ENCODE assay signal across 21 cellular contexts in the genomic region with DNA sequence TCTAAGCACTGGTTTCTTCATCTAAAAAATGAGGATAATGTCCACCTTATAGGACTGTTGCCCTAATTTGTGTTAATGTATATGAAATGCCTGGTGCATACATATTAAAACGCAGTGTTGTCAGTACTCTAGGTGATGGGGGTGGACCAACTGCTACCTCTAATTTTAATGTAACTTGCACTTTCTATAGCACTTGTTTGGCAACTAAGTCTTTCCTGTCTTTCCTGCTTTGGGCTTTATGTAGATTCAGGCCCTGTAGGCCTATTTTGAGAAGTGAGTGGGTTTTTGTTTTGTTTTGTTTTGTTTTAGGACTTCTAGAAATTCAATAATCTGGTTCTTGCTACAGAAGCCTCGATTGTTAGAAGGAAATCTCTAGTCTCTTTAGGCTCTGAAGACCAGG. TPM values are rescaled to one million over a fixed set of nuclear protein-coding genes. Genes with fewer than 3 reads are reported as not detected.
DNase-seq lines count a peak whose midpoint lies in the region; ATAC-seq and TF ChIP-seq lines count a peak whose summit lies in the region.
"Had no signal": no experiment of that assay in that cellular context is flagged by ENCODE, and none has a peak within 500 bp of the region (broad histone marks: within the 10 kb centered on the region; RNA-seq: fewer than 3 reads in every experiment).

No MANE protein-coding gene starts in this region.

- H3K27ac ChIP-seq in fibroblast of lung (ENCODE audit: insufficient read depth, low read length) = peak overlapping the region; percentile 45
- H3K27ac ChIP-seq: body of pancreas, hepatocyte, parathyroid adenoma, RWPE1 had no signal

- H3K4me1 ChIP-seq in fibroblast of lung (ENCODE audit: control insufficient read depth, extremely low read depth, insufficient read depth, low read length) = peaks cover 6% of the 10 kb centered on the region
- H3K4me1 ChIP-seq: body of pancreas, parathyroid adenoma had no signal

- no peak overlapping the region for H3K27ac Mint-ChIP-seq in stimulated activated memory B cell treated with anti-CD40 and anti-IgM and Interleukin-4, amounts not matched to agents 10 μg/mL and 1 μg/mL and 100 μg/mL, for 72 hours
- H3K27ac Mint-ChIP-seq: activated naive CD4-positive, alpha-beta T cell treated with anti-CD3 and anti-CD28 coated beads for 36 hours; type B pancreatic cell had no signal

- no peaks in the 10 kb centered on the region for H4K20me1 ChIP-seq in fibroblast of lung (ENCODE audit: control insufficient read depth, extremely low read depth, insufficient read depth, low read length)

- no peak for TF ChIP-seq CTCF in fibroblast of lung (conservative IDR thresholded peaks at IDR 0.05 in 1 of 2, IDR thresholded peaks at IDR 0.05 in 1 of 2; ENCODE audit: low read depth in 1 of 2, low read length in 2 of 2)

- no peaks in the 10 kb centered on the region for H3K27me3 ChIP-seq in fibroblast of lung (ENCODE audit: control insufficient read depth, insufficient read depth, low read length)
- H3K27me3 ChIP-seq: body of pancreas, hepatocyte had no signal

- peak; percentile 34 for ATAC-seq in GM18867 (IDR thresholded peaks at IDR 0.05; ENCODE audit: unreplicated experiment)
- peak; percentile 36 for ATAC-seq in GM21528 (IDR thresholded peaks at IDR 0.05; ENCODE audit: low FRiP score, unreplicated experiment)
- peak; percentile 6 for ATAC-seq in HG03342 (IDR thresholded peaks at IDR 0.05; ENCODE audit: unreplicated experiment)
- ATAC-seq in stimulated activated memory B cell treated with anti-CD40 and anti-IgM and Interleukin-4, amounts not matched to agents 10 μg/mL and 1 μg/mL and 100 μg/mL, for 72 hours = no peak
- no peak for ATAC-seq in HG02678 (IDR thresholded peaks at IDR 0.05; ENCODE audit: unreplicated experiment)
- ATAC-seq: body of pancreas, T-cell had no signal

- no peak overlapping the region for H3K4me3 ChIP-seq in fibroblast of lung (replicated peaks in 1 of 4; ENCODE audit: control extremely low read depth in 1 of 4, insufficient read depth in 1 of 4, low read depth in 3 of 4, low read length in 4 of 4)
- H3K4me3 ChIP-seq: body of pancreas, hepatocyte had no signal

- DNase-seq in fibroblast of lung (ENCODE audit: low read depth in 2 of 2) (no peak), NCI-H82 treated with DMSO at 0.1 percent for 48 hours (lab: John Stamatoyannopoulos, UW; ENCODE audit: unreplicated experiment) (no peak), retina (no peak)
- DNase-seq: activated naive CD4-positive, alpha-beta T cell treated with anti-CD3 and anti-CD28 coated beads for 36 hours; AML-193; left cardiac atrium; NCI-H2081; stimulated activated naive CD4-positive, alpha-beta T cell; T-cell had no signal

- H3K4me1 Mint-ChIP-seq in stimulated activated memory B cell treated with anti-CD40 and anti-IgM and Interleukin-4, amounts not matched to agents 10 μg/mL and 1 μg/mL and 100 μg/mL, for 72 hours = peaks cover 16% of the 10 kb centered on the region

- peak overlapping the region; percentile 66 for H3K4me2 ChIP-seq in fibroblast of lung (ENCODE audit: extremely low read depth, insufficient read depth, low read length)
- H3K4me2 ChIP-seq: hepatocyte had no signal

- H3K9ac ChIP-seq in fibroblast of lung (ENCODE audit: insufficient read depth, low read length) = no peak overlapping the region
- H3K9ac ChIP-seq: parathyroid adenoma had no signal

- no peaks in the 10 kb centered on the region for H3K9me3 ChIP-seq in fibroblast of lung (ENCODE audit: control insufficient read depth, insufficient read depth, low read depth, low read length)
- H3K9me3 ChIP-seq: body of pancreas had no signal

- H3K79me2 ChIP-seq in fibroblast of lung (ENCODE audit: control insufficient read depth, insufficient read depth, low read length) = no peaks in the 10 kb centered on the region
- H3K79me2 ChIP-seq: hepatocyte, parathyroid adenoma had no signal

- H2AFZ ChIP-seq in fibroblast of lung (ENCODE audit: low read length) = no peak overlapping the region

- no peaks in the 10 kb centered on the region for H3K36me3 ChIP-seq in fibroblast of lung (ENCODE audit: control insufficient read depth, insufficient read depth, low read length)

- no peaks in the 10 kb centered on the region for H3K9me3 Mint-ChIP-seq in stimulated activated memory B cell treated with anti-CD40 and anti-IgM and Interleukin-4, amounts not matched to agents 10 μg/mL and 1 μg/mL and 100 μg/mL, for 72 hours
- H3K9me3 Mint-ChIP-seq: type B pancreatic cell had no signal

- H3K36me3 Mint-ChIP-seq in stimulated activated memory B cell treated with anti-CD40 and anti-IgM and Interleukin-4, amounts not matched to agents 10 μg/mL and 1 μg/mL and 100 μg/mL, for 72 hours = no peaks in the 10 kb centered on the region
- H3K36me3 Mint-ChIP-seq: T-cell had no signal

- H3K4me3 Mint-ChIP-seq in stimulated activated memory B cell treated with anti-CD40 and anti-IgM and Interleukin-4, amounts not matched to agents 10 μg/mL and 1 μg/mL and 100 μg/mL, for 72 hours = no peak overlapping the region
- H3K4me3 Mint-ChIP-seq: activated naive CD4-positive, alpha-beta T cell treated with anti-CD3 and anti-CD28 coated beads for 36 hours; T-cell; type B pancreatic cell had no signal

- H3K27me3 Mint-ChIP-seq in stimulated activated memory B cell treated with anti-CD40 and anti-IgM and Interleukin-4, amounts not matched to agents 10 μg/mL and 1 μg/mL and 100 μg/mL, for 72 hours = peaks cover 4% of the 10 kb centered on the region
- H3K27me3 Mint-ChIP-seq: type B pancreatic cell had no signal

RNA-seq across cellular contexts. Expression of gene SLC7A14, which starts 21.2 kb away (rescaled TPM):
- total RNA-seq in fibroblast of lung = 0.26 and 1.3 TPM in 2 replicates
- polyA plus RNA-seq in fibroblast of lung = 3.4 and 4.4 TPM in 2 replicates
- 3.3 and 3.4 TPM in 2 replicates for polyA plus RNA-seq in fibroblast of lung (2012)
- polyA minus RNA-seq in fibroblast of lung (ENCODE audit: low replicate concordance) = 9.8 and 13.5 TPM in 2 replicates
- total RNA-seq: activated naive CD4-positive, alpha-beta T cell treated with anti-CD3 and anti-CD28 coated beads for 36 hours; H4; HT1080; T-cell had no signal
- polyA plus RNA-seq: hepatocyte had no signal

Comparison
In these comparisons a context has a peak if more than half of its experiments do, and no peak if none do; other contexts are left out.
1. ATAC-seq: peak in GM18867 (single experiment), GM21528 (single experiment) and HG03342 (single experiment); none in stimulated activated memory B cell treated with anti-CD40 and anti-IgM and Interleukin-4, amounts not matched to agents 10 μg/mL and 1 μg/mL and 100 μg/mL, for 72 hours (single experiment) and HG02678 (single experiment).